Comparison of ENCODE assay signal across 8 cellular contexts in genomic region chr15:63043391-63044076, GRCh38. TPM values are rescaled to one million over a fixed set of nuclear protein-coding genes. Genes with fewer than 3 reads are reported as not detected.
A peak's percentile ranks its signal among the peaks of the same experiment; 100 is the strongest.
DNase-seq lines count a peak whose midpoint lies in the region; ATAC-seq, FAIRE-seq and TF ChIP-seq lines count a peak whose summit lies in the region.

No MANE protein-coding gene starts in this region.

- H3K79me2 ChIP-seq in astrocyte (ENCODE audit: insufficient read depth, low read length) = peaks cover 70% of the 10 kb centered on the region

- peak overlapping the region; percentile 89 for H2AK5ac ChIP-seq in IMR-90 (ENCODE audit: low read depth, low read length)

- CTCF ChIA-PET in AG04450 (lab: Charles Lee) = no interaction called here
- CTCF ChIA-PET in IMR-90 (lab: Yijun Ruan, JAX) = no interaction called here

- H3K9me3 ChIP-seq in AG04450 (ENCODE audit: control insufficient read depth, insufficient read depth, low read length) (peaks cover 5% of the 10 kb centered on the region), IMR-90 (ENCODE audit: control insufficient read depth, insufficient read depth, low read length) (no peaks in the 10 kb centered on the region), astrocyte (ENCODE audit: insufficient read depth, low read depth, low read length) (peaks cover 6% of the 10 kb centered on the region), iPS-18a (ENCODE audit: control insufficient read depth, low read depth, low read length) (no peaks in the 10 kb centered on the region), spleen (no peaks in the 10 kb centered on the region)

- TF ChIP-seq POLR2A in IMR-90 (IDR thresholded peaks at IDR 0.05; ENCODE audit: low read depth, low read length) (no peak), spleen (IDR thresholded peaks at IDR 0.05) (no peak)

- WGBS in IMR-90 (ENCODE audit: extremely low coverage in 2 of 2, insufficient read length in 1 of 2), 2 experiments = 1% methylated on average over 20 of the region's 54 CpGs; no CpG with 5 or more reads in 1 of the 2 experiments
- 0 to 5% (median 2%) methylated on average over 34 to 54 of the region's 54 CpGs for WGBS in spleen, 5 donors

- H3K56ac ChIP-seq in IMR-90 (ENCODE audit: extremely low read depth, insufficient read depth, low read length) = peak overlapping the region; percentile 93

- H2BK20ac ChIP-seq in IMR-90 (ENCODE audit: low read depth, low read length) = no peak overlapping the region

- peak overlapping the region; percentile 36; the same call in 1 of the 3 replicates for H2BK15ac ChIP-seq in IMR-90 (ENCODE audit: low read depth, low read length)

- no peaks in the 10 kb centered on the region for H3K27me3 Mint-ChIP-seq in astrocyte (ENCODE audit: low read depth, unreplicated experiment)

- peak overlapping the region; percentile 95 for H3K4ac ChIP-seq in IMR-90 (ENCODE audit: low read depth, low read length)

- peak overlapping the region; percentile 100 for H3K23ac ChIP-seq in IMR-90 (ENCODE audit: low read depth, low read length)

- H2AK9ac ChIP-seq in IMR-90 (replicated peaks; ENCODE audit: low read depth, low read length, poor library complexity) = peak overlapping the region; percentile 86

- DNase-seq in AG04450 (ENCODE audit: low read depth, low spot score) (no peak), IMR-90 (no peak), astrocyte (ENCODE audit: low read depth) (no peak), spleen (peak; percentile 90), NCI-H526 treated with DMSO at 0.1 percent for 48 hours (lab: John Stamatoyannopoulos, UW) (no peak)

- no peak for FAIRE-seq in astrocyte (lab: Jason Lieb, UNC)

- H3K27me3 ChIP-seq in AG04450 (ENCODE audit: control insufficient read depth, insufficient read depth, low read length) (no peaks in the 10 kb centered on the region), IMR-90 (ENCODE audit: control insufficient read depth, insufficient read depth, low read length) (no peaks in the 10 kb centered on the region), astrocyte (ENCODE audit: insufficient read depth, low read length) (no peaks in the 10 kb centered on the region), iPS-18a (ENCODE audit: control insufficient read depth, insufficient read depth, low read length) (peaks cover 17% of the 10 kb centered on the region), spleen (replicated peaks in 1 of 7) (peaks cover 6 to 80% (median 59%) of the 10 kb centered on the region in 7 donors)

- TF ChIP-seq CTCF in AG04450 (IDR thresholded peaks at IDR 0.05; ENCODE audit: low read depth, low read length) = no peak
- no peak for TF ChIP-seq CTCF in IMR-90 (conservative IDR thresholded peaks at IDR 0.05; ENCODE audit: low read depth, low read length)
- no peak for TF ChIP-seq CTCF in astrocyte (IDR thresholded peaks at IDR 0.05; ENCODE audit: insufficient read depth, low read depth, low read length)
- no peak for TF ChIP-seq CTCF in spleen (IDR thresholded peaks at IDR 0.05 in 8 of 11, conservative IDR thresholded peaks at IDR 0.05 in 3 of 11)

- H3K27ac Mint-ChIP-seq in astrocyte (ENCODE audit: unreplicated experiment) = peak overlapping the region; percentile 99

- ATAC-seq in IMR-90 (ENCODE audit: low read depth) (no peak), HG02642 (IDR thresholded peaks at IDR 0.05; ENCODE audit: poor library complexity, unreplicated experiment) (no peak), GM18511 (IDR thresholded peaks at IDR 0.05; ENCODE audit: unreplicated experiment) (no peak)

- H4K20me1 ChIP-seq in IMR-90 (ENCODE audit: insufficient read depth, low read length) (peaks cover 52% of the 10 kb centered on the region), astrocyte (ENCODE audit: insufficient read depth, low read length) (peaks cover 55% of the 10 kb centered on the region)

- peaks cover 4 to 36% of the 10 kb centered on the region in 2 experiments; a peak in 3 of 4 replicates for H3K79me1 ChIP-seq in IMR-90 (ENCODE audit: low read depth in 1 of 2, low read length in 2 of 2)

- no peaks in the 10 kb centered on the region for H3K9me3 Mint-ChIP-seq in astrocyte (ENCODE audit: unreplicated experiment)

- no peak for TF ChIP-seq RAD21 in IMR-90 (IDR thresholded peaks at IDR 0.05; ENCODE audit: low read length)

- peak overlapping the region; percentile 45 to 92 for H4K8ac ChIP-seq in IMR-90 (ENCODE audit: low read depth in 2 of 2, low read length in 2 of 2)

- H3K4me1 ChIP-seq in IMR-90 (ENCODE audit: control insufficient read depth, insufficient read depth, low read length) (peaks cover 14% of the 10 kb centered on the region), astrocyte (ENCODE audit: insufficient read depth, low read length) (peaks cover 32% of the 10 kb centered on the region), iPS-18a (ENCODE audit: control insufficient read depth, low read depth, low read length) (peaks cover 46% of the 10 kb centered on the region), spleen (peaks cover 19 to 48% (median 34%) of the 10 kb centered on the region in 6 donors)

- intact Hi-C loops in IMR-90 (cut with micrococcal nuclease) = loop anchor here (1.0 to 2.0 kb wide), 3 partner anchors 147 to 261 kb away; no protein-coding TSS in a partner anchor
- intact Hi-C loops in spleen (cut with DNase I; ENCODE audit: low total_unique reads) = loop anchor here (10.0 kb wide), 1 partner anchor 231 kb away; the partner anchor contains the start of gene APH1B

- H3K27ac ChIP-seq in AG04450 (ENCODE audit: low read depth, low read length) (peak overlapping the region; percentile 74), IMR-90 (ENCODE audit: insufficient read depth, low read length) (peak overlapping the region; percentile 87), astrocyte (ENCODE audit: low read depth, low read length) (peak overlapping the region; percentile 92), iPS-18a (ENCODE audit: low read length) (no peak overlapping the region), spleen (peak overlapping the region in 7 of 8 donors; percentile 64 to 84 (median 75))

- H4K5ac ChIP-seq in IMR-90 (ENCODE audit: low read depth, low read length) = peak overlapping the region; percentile 47

- H3K4me3 ChIP-seq in AG04450 (ENCODE audit: low read depth, low read length) (peak overlapping the region; percentile 94), IMR-90 (ENCODE audit: insufficient read depth, low read depth, low read length) (peak overlapping the region; percentile 84), astrocyte (ENCODE audit: insufficient read depth, low read depth, low read length) (peak overlapping the region; percentile 99), iPS-18a (ENCODE audit: low read length) (peak overlapping the region; percentile 97), spleen (peak overlapping the region; percentile 39 to 73 (median 52))

- peak overlapping the region; percentile 95 for H4K91ac ChIP-seq in IMR-90 (ENCODE audit: insufficient read depth, low read depth, low read length)

- peak overlapping the region; percentile 44 for H2AFZ ChIP-seq in IMR-90 (replicated peaks; ENCODE audit: low read length, poor library complexity)
- no peak overlapping the region for H2AFZ ChIP-seq in astrocyte (ENCODE audit: low read depth, low read length)

- H3K36me3 Mint-ChIP-seq in astrocyte (ENCODE audit: low read depth, unreplicated experiment) = peaks cover 36% of the 10 kb centered on the region

- H3K9me1 ChIP-seq in IMR-90 (ENCODE audit: insufficient read depth, low read length) = no peaks in the 10 kb centered on the region; the same call in 1 of the 2 replicates

- H3K9ac ChIP-seq in IMR-90 (ENCODE audit: low read depth, low read length) (peak overlapping the region; percentile 96), astrocyte (ENCODE audit: low read length) (peak overlapping the region; percentile 100), iPS-18a (ENCODE audit: low read length) (peak overlapping the region; percentile 82)

- POLR2A ChIA-PET in AG04450 (lab: Yijun Ruan, JAX) (interaction anchor here (0.5 to 2.8 kb wide), 12 partner anchors 14 to 193 kb away, joined by 3 to 14 read pairs (median 6); no protein-coding TSS in a partner anchor), IMR-90 (lab: Charles Lee; ENCODE audit: unreplicated experiment) (interaction anchor here (0.6 to 1.5 kb wide), 6 partner anchors 51 to 652 kb away, joined by 3 to 7 read pairs (median 4); no protein-coding TSS in a partner anchor)

- peak overlapping the region; percentile 82 for H2BK5ac ChIP-seq in IMR-90 (ENCODE audit: low read depth, low read length, poor library complexity, severe bottlenecking)

- H2BK120ac ChIP-seq in IMR-90 (ENCODE audit: low read depth, low read length) = peak overlapping the region; percentile 78

- no TSS peak for BruUV-seq in IMR-90 (replicated peaks; lab: Mats Ljungman, UMichigan)

- peak overlapping the region; percentile 100 for H3K14ac ChIP-seq in IMR-90 (replicated peaks; ENCODE audit: low read depth, low read length)

- in situ Hi-C loops in IMR-90 (cut with MboI; ENCODE audit: low sequenced_read_pairs) = loop anchor here (10.0 kb wide), 1 partner anchor 149 kb away; no protein-coding TSS in a partner anchor

- peaks cover 29% of the 10 kb centered on the region for H3K4me1 Mint-ChIP-seq in astrocyte (ENCODE audit: low read depth, unreplicated experiment)

- H3K4me3 Mint-ChIP-seq in astrocyte (ENCODE audit: unreplicated experiment) = peak overlapping the region; percentile 95

- H3K36me3 ChIP-seq in IMR-90 (ENCODE audit: control insufficient read depth, insufficient read depth, low read length) = peaks cover 29% of the 10 kb centered on the region
- H3K36me3 ChIP-seq in astrocyte (ENCODE audit: insufficient read depth, low read length) = peaks cover 40% of the 10 kb centered on the region
- peaks cover 33% of the 10 kb centered on the region for H3K36me3 ChIP-seq in iPS-18a (ENCODE audit: control insufficient read depth, low read depth, low read length)
- no peaks in the 10 kb centered on the region for H3K36me3 ChIP-seq in spleen

- dilution Hi-C loops in IMR-90 (cut with HindIII; ENCODE audit: low sequenced_read_pairs, unreplicated experiment) = no loop called here

- H3K4me2 ChIP-seq in IMR-90 (ENCODE audit: low read depth, low read length) (peak overlapping the region; percentile 85), astrocyte (ENCODE audit: low read length) (peak overlapping the region; percentile 92)

- H3K18ac ChIP-seq in IMR-90 (ENCODE audit: low read depth, low read length) = peak overlapping the region; percentile 86

TF ChIP-seq in IMR-90, 13 proteins besides CTCF, POLR2A, EP300 and RAD21 (continues in another document):
- peak; percentile 47; the same call in 1 of the 2 replicates for TF ChIP-seq CHD1 (IDR thresholded peaks at IDR 0.05; ENCODE audit: low read depth, low read length)
- TF ChIP-seq MAZ (IDR thresholded peaks at IDR 0.05; ENCODE audit: borderline replicate concordance, low read depth, low read length) = peak; percentile 2; the same call in 1 of the 2 replicates

RNA-seq across cellular contexts. Expression of gene TPM1, which starts 1.0 kb away (rescaled TPM):
- 1,162 and 1,348 TPM in 2 replicates for polyA plus RNA-seq in AG04450 (2011; rRNA removed)
- 575 and 622 TPM in 2 replicates for polyA minus RNA-seq in AG04450 (2011; rRNA and poly(A)+ RNA removed)
- 661 and 997 TPM in 2 replicates for total RNA-seq in IMR-90 (2012; rRNA removed)
- polyA plus RNA-seq in IMR-90 (2012; rRNA removed) = 1,566 and 1,623 TPM in 2 replicates
- polyA plus RNA-seq in IMR-90 (2012; cell fraction: cytosol; rRNA removed) = 700 and 932 TPM in 2 replicates
- polyA plus RNA-seq in IMR-90 (2012; cell fraction: nucleus; rRNA removed; ENCODE audit: low replicate concordance) = 972 and 2,415 TPM in 2 replicates
- 2,922 and 3,062 TPM in 2 replicates for total RNA-seq in astrocyte
- 100 to 1,000 TPM in 5 of 7 donors, 10 to 100 TPM in 2; 86.5 to 317 (median 126) TPM for total RNA-seq in spleen
- polyA plus RNA-seq in spleen = 100 to 1,000 TPM in 1 of 3 donors, 10 to 100 TPM in 2; 70.6 to 141 (median 91.0) TPM
